8 cellular contexts compared by ENCODE assay signal in genomic region chr4:150126201-150126879, GRCh38. TPM values are rescaled to one million over a fixed set of nuclear protein-coding genes. Genes with fewer than 3 reads are reported as not detected.
DNase-seq lines count a peak whose midpoint lies in the region; ATAC-seq and TF ChIP-seq lines count a peak whose summit lies in the region.

No MANE protein-coding gene starts in this region.

- DNase-seq in ELR (ENCODE audit: low read depth) (peak; percentile 58), NOMO-1 treated with dmso at 0.1 percent for 144 hours (lab: John Stamatoyannopoulos, UW; ENCODE audit: unreplicated experiment) (peak; percentile 41), foreskin keratinocyte (no peak), SW480 (ENCODE audit: low spot score) (no peak), activated T-cell treated with anti-CD3 and anti-CD28 coated beads for 4 hours (no peak), NCI-H1436 treated with DMSO at 0.1 percent for 48 hours (lab: John Stamatoyannopoulos, UW) (no peak), inferior parietal cortex (ENCODE audit: extremely low spot score) (no peak)

- no peaks in the 10 kb centered on the region for H3K27me3 ChIP-seq in foreskin keratinocyte

- peak; percentile 13 for ATAC-seq in HG02610 (IDR thresholded peaks at IDR 0.05; ENCODE audit: unreplicated experiment)
- no peak for ATAC-seq in foreskin keratinocyte

- H3K27ac ChIP-seq in foreskin keratinocyte: peak overlapping the region; percentile 10

- peaks cover 18% of the 10 kb centered on the region for H3K4me1 ChIP-seq in foreskin keratinocyte

- no peak for TF ChIP-seq CTCF in foreskin keratinocyte (conservative IDR thresholded peaks at IDR 0.05)

RNA-seq across cellular contexts. Expression of gene DCLK2, which starts 48.1 kb away (rescaled TPM):
- total RNA-seq in foreskin keratinocyte: 0.07 and 0.10 TPM in 2 replicates
- polyA plus RNA-seq in foreskin keratinocyte: not detected in 2 replicates

Comparison
In these comparisons a context has a peak if more than half of its experiments do, and no peak if none do; other contexts are left out.
1. DNase-seq: peak in ELR (single experiment) and NOMO-1 treated with dmso at 0.1 percent for 144 hours (single experiment); none in foreskin keratinocyte (0 of 2), SW480 (single experiment), activated T-cell treated with anti-CD3 and anti-CD28 coated beads for 4 hours (single experiment), NCI-H1436 treated with DMSO at 0.1 percent for 48 hours (single experiment) and inferior parietal cortex (single experiment).